11 cellular contexts compared by ENCODE assay signal in the genomic region with DNA sequence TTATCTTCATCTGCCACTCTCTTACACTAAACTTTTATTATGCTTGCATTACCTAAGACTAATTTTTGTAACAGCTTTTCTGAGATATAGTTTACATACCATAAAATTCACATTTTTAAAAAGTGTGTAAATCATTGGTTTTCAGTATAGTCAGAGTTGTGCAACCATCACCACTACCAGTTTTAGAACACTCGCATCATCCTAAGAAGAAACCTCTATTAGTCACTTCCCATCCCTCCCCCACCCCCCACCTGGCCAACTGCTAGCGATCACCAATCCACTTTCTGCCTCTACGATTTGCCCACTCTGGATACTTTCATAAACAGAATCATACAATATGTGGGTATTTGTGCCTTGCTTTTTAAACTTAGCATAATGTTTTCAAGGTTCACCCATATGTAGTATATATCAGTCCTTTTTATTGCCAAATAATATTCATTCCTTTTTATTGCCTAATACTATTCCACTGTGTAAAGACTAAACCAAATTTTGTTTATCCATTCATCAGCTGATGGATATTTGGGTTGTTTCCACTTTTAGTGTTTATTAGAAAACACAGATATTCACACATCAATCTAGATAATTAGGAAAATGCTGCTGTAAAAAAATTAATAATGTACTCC. TPM values are rescaled to one million over a fixed set of nuclear protein-coding genes. Genes with fewer than 3 reads are reported as not detected.
A peak's percentile ranks its signal among the peaks of the same experiment; 100 is the strongest.
DNase-seq lines count a peak whose midpoint lies in the region; ATAC-seq and TF ChIP-seq lines count a peak whose summit lies in the region.
"Had no signal": no experiment of that assay in that cellular context is flagged by ENCODE, and none has a peak within 500 bp of the region (broad histone marks: within the 10 kb centered on the region; RNA-seq: fewer than 3 reads in every experiment).

No MANE protein-coding gene starts in this region.

- CTCF ChIA-PET in activated CD4-positive, alpha-beta T cell treated with anti-CD3 and anti-CD28 coated beads, Interleukin-2, amount 10 ng/mL, durations not matched to agents 7 days and 5 days (lab: Charles Lee) = interaction anchor here (1.4 kb wide), 1 partner anchor 21 kb away, joined by 4 read pairs; no protein-coding TSS in a partner anchor

- peaks cover 19% of the 10 kb centered on the region for H3K4me1 Mint-ChIP-seq in activated CD4-positive, alpha-beta T cell treated with anti-CD3 and anti-CD28 coated beads, Interleukin-2, amount 10 ng/mL, durations not matched to agents 7 days and 5 days
- peaks cover 25 to 31% of the 10 kb centered on the region in 2 donors for H3K4me1 Mint-ChIP-seq in natural killer cell treated with Interleukin-12 subunit alpha and Interleukin-12 subunit beta and Interleukin-15 and Interleukin-18, amount 100 ng/mL, for 72 hours (ENCODE audit: low read depth in 2 of 2)

- 93 to 96% (median 95%) methylated on average over 3 of the region's 3 CpGs for WGBS in ovary, 3 donors

- peaks cover 64% of the 10 kb centered on the region for H3K36me3 Mint-ChIP-seq in activated CD4-positive, alpha-beta T cell treated with anti-CD3 and anti-CD28 coated beads, Interleukin-2, amount 10 ng/mL, durations not matched to agents 7 days and 5 days (ENCODE audit: low read depth)
- peaks cover 32% of the 10 kb centered on the region for H3K36me3 Mint-ChIP-seq in natural killer cell treated with Interleukin-12 subunit alpha and Interleukin-12 subunit beta and Interleukin-15 and Interleukin-18, amount 100 ng/mL, for 72 hours

- no peak overlapping the region for H3K4me3 Mint-ChIP-seq in activated CD4-positive, alpha-beta T cell treated with anti-CD3 and anti-CD28 coated beads, Interleukin-2, amount 10 ng/mL, durations not matched to agents 7 days and 5 days
- peak overlapping the region; percentile 82 for H3K4me3 Mint-ChIP-seq in natural killer cell treated with Interleukin-12 subunit alpha and Interleukin-12 subunit beta and Interleukin-15 and Interleukin-18, amount 100 ng/mL, for 72 hours

- no peak overlapping the region for H3K27ac Mint-ChIP-seq in activated CD4-positive, alpha-beta T cell treated with anti-CD3 and anti-CD28 coated beads, Interleukin-2, amount 10 ng/mL, durations not matched to agents 7 days and 5 days
- peak overlapping the region; percentile 91 to 97 for H3K27ac Mint-ChIP-seq in natural killer cell treated with Interleukin-12 subunit alpha and Interleukin-12 subunit beta and Interleukin-15 and Interleukin-18, amount 100 ng/mL, for 72 hours

- no peak for TF ChIP-seq EP300 in ovary (IDR thresholded peaks at IDR 0.05)

- no peak for TF ChIP-seq POLR2A in ovary (IDR thresholded peaks at IDR 0.05)

- no peaks in the 10 kb centered on the region for H3K27me3 Mint-ChIP-seq in activated CD4-positive, alpha-beta T cell treated with anti-CD3 and anti-CD28 coated beads, Interleukin-2, amount 10 ng/mL, durations not matched to agents 7 days and 5 days
- H3K27me3 Mint-ChIP-seq in natural killer cell treated with Interleukin-12 subunit alpha and Interleukin-12 subunit beta and Interleukin-15 and Interleukin-18, amount 100 ng/mL, for 72 hours = no peaks in the 10 kb centered on the region

- POLR2A ChIA-PET in activated CD4-positive, alpha-beta T cell treated with anti-CD3 and anti-CD28 coated beads, Interleukin-2, amount 10 ng/mL, durations not matched to agents 7 days and 5 days (lab: Charles Lee) = no interaction called here

- intact Hi-C loops in ovary (cut with DNase I) = no loop called here

- H3K9me3 ChIP-seq in ovary = no peaks in the 10 kb centered on the region

- H3K36me3 ChIP-seq in ovary = no peaks in the 10 kb centered on the region

- TF ChIP-seq CTCF in ovary (IDR thresholded peaks at IDR 0.05) = no peak

- H3K27me3 ChIP-seq in ovary = no peaks in the 10 kb centered on the region

- H3K4me1 ChIP-seq in ovary (ENCODE audit: insufficient read depth) = no peaks in the 10 kb centered on the region

- H3K27ac ChIP-seq in ovary = no peak overlapping the region
- H3K27ac ChIP-seq: skin epidermis had no signal

- peak; percentile 77 to 86 for ATAC-seq in natural killer cell treated with Interleukin-12 subunit alpha and Interleukin-12 subunit beta and Interleukin-15 and Interleukin-18, amount 100 ng/mL, for 72 hours
- ATAC-seq in GM19452 (IDR thresholded peaks at IDR 0.05; ENCODE audit: unreplicated experiment) = no peak
- ATAC-seq: left lobe of liver had no signal

- H3K4me3 ChIP-seq in ovary = no peak overlapping the region
- H3K4me3 ChIP-seq: skin epidermis had no signal

- peak; percentile 36 for DNase-seq in activated CD4-positive, alpha-beta T cell treated with anti-CD3 and anti-CD28 coated beads for 48 hours
- DNase-seq in activated CD4-positive, alpha-beta T cell treated with anti-CD3 and anti-CD28 coated beads, Interleukin-2, amount 10 ng/mL, durations not matched to agents 7 days and 5 days = no peak
- DNase-seq in MV-4-11 (lab: John Stamatoyannopoulos, UW) = peak; percentile 74
- DNase-seq in amniotic epithelial cell (ENCODE audit: low read depth) = peak; percentile 63
- no peak for DNase-seq in natural killer cell treated with Interleukin-12 subunit alpha and Interleukin-12 subunit beta and Interleukin-15 and Interleukin-18, amount 100 ng/mL, for 72 hours (ENCODE audit: low spot score)
- no peak for DNase-seq in ovary
- DNase-seq in NCI-H2029 (lab: John Stamatoyannopoulos, UW) = no peak
- DNase-seq: amniotic stem cell had no signal

- peaks cover 9% of the 10 kb centered on the region for H3K9me3 Mint-ChIP-seq in activated CD4-positive, alpha-beta T cell treated with anti-CD3 and anti-CD28 coated beads, Interleukin-2, amount 10 ng/mL, durations not matched to agents 7 days and 5 days
- H3K9me3 Mint-ChIP-seq in natural killer cell treated with Interleukin-12 subunit alpha and Interleukin-12 subunit beta and Interleukin-15 and Interleukin-18, amount 100 ng/mL, for 72 hours = no peaks in the 10 kb centered on the region

RNA-seq across cellular contexts. Expression of a gene that starts 23.0 kb away (rescaled TPM):
- total RNA-seq in activated CD4-positive, alpha-beta T cell treated with anti-CD3 and anti-CD28 coated beads, Interleukin-2, amount 10 ng/mL, durations not matched to agents 7 days and 5 days = 10 to 100 TPM; 63.2 to 76.3 TPM
- 100 to 1,000 TPM in 1 of 2 donors, 10 to 100 TPM in 1; 88.8 to 131 TPM for total RNA-seq in natural killer cell treated with Interleukin-12 subunit alpha and Interleukin-12 subunit beta and Interleukin-15 and Interleukin-18, amount 100 ng/mL, for 72 hours
- total RNA-seq in ovary = 10 to 100 TPM; 37.9 to 58.6 (median 51.8) TPM
- 10 to 100 TPM; 28.2 to 62.7 TPM for polyA plus RNA-seq in ovary

Comparison
In these comparisons a context has a peak if more than half of its experiments do, and no peak if none do; other contexts are left out.
1. DNase-seq: peak in activated CD4-positive, alpha-beta T cell treated with anti-CD3 and anti-CD28 coated beads for 48 hours (single experiment), MV-4-11 (single experiment) and amniotic epithelial cell (single experiment); none in activated CD4-positive, alpha-beta T cell treated with anti-CD3 and anti-CD28 coated beads, Interleukin-2, amount 10 ng/mL, durations not matched to agents 7 days and 5 days (single experiment), natural killer cell treated with Interleukin-12 subunit alpha and Interleukin-12 subunit beta and Interleukin-15 and Interleukin-18, amount 100 ng/mL, for 72 hours (single experiment), ovary (0 of 5) and NCI-H2029 (single experiment).